ENCODE assay signal across 19 cellular contexts in the genomic region with DNA sequence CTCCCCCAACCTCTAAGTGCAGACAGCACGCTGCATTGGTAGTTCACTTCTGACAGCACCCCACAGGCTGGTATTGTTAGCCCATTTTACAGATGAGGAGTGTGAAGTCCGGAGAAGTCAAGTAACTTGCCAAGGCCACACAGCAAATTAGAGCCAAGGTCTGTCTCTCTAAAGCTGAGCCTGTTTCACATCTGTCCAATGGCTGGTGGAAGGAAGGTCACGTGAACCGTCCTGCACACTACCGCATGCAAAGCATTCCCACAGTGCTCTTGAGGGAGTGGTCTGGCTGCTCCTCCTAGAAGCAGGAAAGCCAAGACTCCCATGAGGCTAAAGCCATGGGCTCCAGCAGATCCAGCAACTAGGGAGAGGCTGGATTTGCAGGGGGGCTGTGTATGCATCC. TPM values are rescaled to one million over a fixed set of nuclear protein-coding genes. Genes with fewer than 3 reads are reported as not detected.
DNase-seq lines count a peak whose midpoint lies in the region; ATAC-seq, FAIRE-seq and TF ChIP-seq lines count a peak whose summit lies in the region.
"Had no signal": no experiment of that assay in that cellular context is flagged by ENCODE, and none has a peak within 500 bp of the region (broad histone marks: within the 10 kb centered on the region; RNA-seq: fewer than 3 reads in every experiment).

No MANE protein-coding gene starts in this region.

- no peak overlapping the region for H3K4me3 Mint-ChIP-seq in osteocyte (ENCODE audit: unreplicated experiment)
- H3K4me3 Mint-ChIP-seq in effector memory CD8-positive, alpha-beta T cell, result no peak overlapping the region
- H3K4me3 Mint-ChIP-seq: CD14-positive monocyte had no signal

- CTCF ChIA-PET in K562 (lab: Yijun Ruan, JAX; ENCODE audit: low intra/inter-chr PET ratio), result no interaction called here

- 5% methylated on average over 5 of the region's 5 CpGs for WGBS in K562 (ENCODE audit: insufficient coverage, low coverage, missing lambda C conversion rate)
- 80 to 85% methylated on average over 3 to 5 of the region's 5 CpGs for WGBS in upper lobe of left lung, 2 donors

- no TSS peak for BruUV-seq in K562 (replicated peaks; lab: Mats Ljungman, UMichigan)

- TF ChIP-seq CTCF in left ventricle myocardium inferior (IDR thresholded peaks at IDR 0.05; ENCODE audit: borderline replicate concordance) (no peak), K562 (IDR thresholded peaks at IDR 0.05 in 2 of 3, conservative IDR thresholded peaks at IDR 0.05 in 1 of 3; ENCODE audit: insufficient read depth in 2 of 3, low read depth in 1 of 3, low read length in 3 of 3) (no peak), osteocyte (IDR thresholded peaks at IDR 0.05) (no peak), upper lobe of left lung (IDR thresholded peaks at IDR 0.05) (no peak), BE2C (IDR thresholded peaks at IDR 0.05; ENCODE audit: low read depth, low read length) (no peak)

- peaks cover 7% of the 10 kb centered on the region for H3K9me3 Mint-ChIP-seq in osteocyte (ENCODE audit: unreplicated experiment)
- no peaks in the 10 kb centered on the region for H3K9me3 Mint-ChIP-seq in effector memory CD8-positive, alpha-beta T cell

- TF ChIP-seq RAD21 in K562 (CRISPR knock-in tag; conservative IDR thresholded peaks at IDR 0.05 in 1 of 2, IDR thresholded peaks at IDR 0.05 in 1 of 2), result no peak

- peaks cover 13% of the 10 kb centered on the region for H3K36me3 Mint-ChIP-seq in osteocyte (ENCODE audit: unreplicated experiment)
- H3K36me3 Mint-ChIP-seq in effector memory CD8-positive, alpha-beta T cell (ENCODE audit: insufficient read depth), result no peaks in the 10 kb centered on the region

- H3K4me1 ChIP-seq in left ventricle myocardium inferior, result peaks cover 92% of the 10 kb centered on the region
- no peaks in the 10 kb centered on the region for H3K4me1 ChIP-seq in K562 (replicated peaks in 1 of 2; ENCODE audit: control insufficient read depth in 2 of 2, insufficient read depth in 2 of 2, low read length in 2 of 2)
- H3K4me1 ChIP-seq in upper lobe of left lung, result peaks cover 27 to 52% (median 44%) of the 10 kb centered on the region in 4 donors
- peaks cover 15% of the 10 kb centered on the region for H3K4me1 ChIP-seq in BE2C

- FAIRE-seq in K562 (lab: Jason Lieb, UNC), result no peak
- FAIRE-seq: H54 had no signal

- in situ Hi-C loops in K562 (cut with MboI), result no loop called here

- no peak for DNase-seq in left ventricle myocardium inferior
- DNase-seq in cardiac septum (ENCODE audit: low spot score), result no peak
- no peak for DNase-seq in K562 (ENCODE audit: extremely low read depth in 1 of 4, low spot score in 3 of 4)
- no peak for DNase-seq in osteocyte (ENCODE audit: extremely low spot score, unreplicated experiment)
- DNase-seq in upper lobe of left lung, result no peak
- no peak for DNase-seq in BE2C
- no peak for DNase-seq in effector memory CD8-positive, alpha-beta T cell
- DNase-seq: ACHN, GDM1, MV-4-11, NCI-H1694, NCI-H2081, NCI-H524 treated with DMSO at 0.1 percent for 48 hours, PC-3, Right ventricle myocardium superior had no signal

- peak overlapping the region; percentile 77 for H3K27ac ChIP-seq in left ventricle myocardium inferior (replicated peaks)
- H3K27ac ChIP-seq in K562 (ENCODE audit: extremely low read depth, low read depth, low read length), result no peak overlapping the region
- peak overlapping the region in 3 of 4 donors; percentile 21 to 64 (median 60) for H3K27ac ChIP-seq in upper lobe of left lung
- H3K27ac ChIP-seq: 22Rv1 had no signal

- no peak for ATAC-seq in K562
- ATAC-seq in upper lobe of left lung (ENCODE audit: low FRiP score in 2 of 2), result no peak
- no peak for ATAC-seq in effector memory CD8-positive, alpha-beta T cell (replicated peaks)
- ATAC-seq in HG03139 (IDR thresholded peaks at IDR 0.05; ENCODE audit: unreplicated experiment), result no peak
- ATAC-seq: PC-3 had no signal

- no peaks in the 10 kb centered on the region for H3K9me1 ChIP-seq in K562 (ENCODE audit: control insufficient read depth, insufficient read depth, low read length)

- H3K4me1 Mint-ChIP-seq in osteocyte (ENCODE audit: unreplicated experiment), result peaks cover 84% of the 10 kb centered on the region
- H3K4me1 Mint-ChIP-seq in effector memory CD8-positive, alpha-beta T cell (ENCODE audit: low read depth in 2 of 2), result peaks cover 5 to 7% of the 10 kb centered on the region in 2 donors

- H3K4me2 ChIP-seq in K562 (ENCODE audit: insufficient read depth, low read length), result no peak overlapping the region

- H3K27me3 ChIP-seq in left ventricle myocardium inferior (ENCODE audit: low read depth) (no peaks in the 10 kb centered on the region), K562 (ENCODE audit: control insufficient read depth in 2 of 2, insufficient read depth in 2 of 2, low read length in 2 of 2) (peaks cover 0 to 32% of the 10 kb centered on the region in 2 experiments; a peak in 2 of 5 replicates), upper lobe of left lung (no peaks in the 10 kb centered on the region), BE2C (no peaks in the 10 kb centered on the region)

- no peaks in the 10 kb centered on the region for H3K79me2 ChIP-seq in K562 (ENCODE audit: control insufficient read depth, insufficient read depth, low read length)

- intact Hi-C loops in left ventricle myocardium inferior (cut with micrococcal nuclease), result no loop called here
- intact Hi-C loops in cardiac septum (cut with DNase I), result no loop called here
- intact Hi-C loops in K562 (cut with micrococcal nuclease), result no loop called here

- POLR2A ChIA-PET in K562 (lab: Yijun Ruan, JAX), result no interaction called here

- H2AFZ ChIP-seq in K562 (ENCODE audit: low read depth, low read length), result no peak overlapping the region

- no peaks in the 10 kb centered on the region for H3K27me3 Mint-ChIP-seq in osteocyte (ENCODE audit: unreplicated experiment)
- H3K27me3 Mint-ChIP-seq in effector memory CD8-positive, alpha-beta T cell, result peaks cover 7 to 21% of the 10 kb centered on the region in 2 donors

- H3K4me3 ChIP-seq in left ventricle myocardium inferior (no peak overlapping the region), K562 (no peak overlapping the region), upper lobe of left lung (no peak overlapping the region), BE2C (ENCODE audit: low read depth, low read length) (no peak overlapping the region)

- TF ChIP-seq POLR2A in K562 (conservative IDR thresholded peaks at IDR 0.05) (no peak), upper lobe of left lung (IDR thresholded peaks at IDR 0.05) (no peak)

- H3K27ac Mint-ChIP-seq in osteocyte (ENCODE audit: unreplicated experiment), result peak overlapping the region; percentile 95
- H3K27ac Mint-ChIP-seq in effector memory CD8-positive, alpha-beta T cell, result no peak overlapping the region

- H3K9me3 ChIP-seq in left ventricle myocardium inferior (replicated peaks) (peaks cover 21% of the 10 kb centered on the region), K562 (replicated peaks; ENCODE audit: control insufficient read depth, insufficient read depth, low read depth, low read length) (no peaks in the 10 kb centered on the region), upper lobe of left lung (no peaks in the 10 kb centered on the region), BE2C (peaks cover 4% of the 10 kb centered on the region; the same call in 1 of the 2 replicates)

- no peak overlapping the region for H3K9ac ChIP-seq in K562 (ENCODE audit: insufficient read depth in 1 of 2, low read depth in 2 of 2, low read length in 2 of 2)

- no peaks in the 10 kb centered on the region for H4K20me1 ChIP-seq in K562 (replicated peaks; ENCODE audit: control insufficient read depth, insufficient read depth, low read length)

- TF ChIP-seq EP300 in K562 (IDR thresholded peaks at IDR 0.05; ENCODE audit: low read length) (no peak), upper lobe of left lung (IDR thresholded peaks at IDR 0.05) (no peak)

- H3K36me3 ChIP-seq in left ventricle myocardium inferior (peaks cover 8% of the 10 kb centered on the region), K562 (ENCODE audit: control insufficient read depth, insufficient read depth, low read length) (no peaks in the 10 kb centered on the region), upper lobe of left lung (no peaks in the 10 kb centered on the region), BE2C (no peaks in the 10 kb centered on the region)

TF ChIP-seq in K562, 482 proteins besides CTCF, POLR2A, EP300 and RAD21 (continues in another document):
- TF ChIP-seq, protein P1, sequence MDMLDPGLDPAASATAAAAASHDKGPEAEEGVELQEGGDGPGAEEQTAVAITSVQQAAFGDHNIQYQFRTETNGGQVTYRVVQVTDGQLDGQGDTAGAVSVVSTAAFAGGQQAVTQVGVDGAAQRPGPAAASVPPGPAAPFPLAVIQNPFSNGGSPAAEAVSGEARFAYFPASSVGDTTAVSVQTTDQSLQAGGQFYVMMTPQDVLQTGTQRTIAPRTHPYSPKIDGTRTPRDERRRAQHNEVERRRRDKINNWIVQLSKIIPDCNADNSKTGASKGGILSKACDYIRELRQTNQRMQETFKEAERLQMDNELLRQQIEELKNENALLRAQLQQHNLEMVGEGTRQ (CRISPR knock-in tag; IDR thresholded peaks at IDR 0.05), result peak; percentile 35

RNA-seq across cellular contexts. Expression of a gene that starts 50.0 kb away (rescaled TPM):
- total RNA-seq in left ventricle myocardium inferior (67.0 TPM), cardiac septum (45.7 TPM), K562 (2014; rRNA removed) (0.32 TPM in 1 of 2 replicates, not detected in the other), K562 (2014; rRNA removed; fragmentation: Illumina TruSeq; extraction: Trizol) (not detected in 2 replicates), K562 (2015; rRNA removed; fragmentation: Illumina TruSeq; extraction: Trizol) (not detected in 2 replicates), K562 (2021) (0.18 and 0.60 TPM in 2 replicates), osteocyte (102 and 112 TPM in 2 replicates), upper lobe of left lung (100 to 1,000 TPM; 128 to 253 (median 190) TPM)
- not detected in 2 replicates for total RNA-seq in K562 (2011; cell fraction: chromatin; rRNA removed; ENCODE audit: low replicate concordance)
- 0.13 TPM in 1 of 2 replicates, not detected in the other for total RNA-seq in K562 (2011; cell fraction: nucleolus; rRNA removed)
- total RNA-seq in K562 (2011; cell fraction: nucleoplasm; rRNA removed), result 0.61 TPM in 1 of 2 replicates, not detected in the other
- polyA plus RNA-seq in K562 (2011; rRNA removed) (not detected in 2 replicates), K562 (2014; fragmentation: Illumina TruSeq; extraction: Trizol) (not detected in 2 replicates), K562 (2014; fragmentation: Nextera tagmentation; extraction: Ambion mirVana) (not detected), K562 (2014; rRNA removed) (0.12 TPM in 1 of 2 replicates, not detected in the other)
- polyA plus RNA-seq in K562 (2011; cell fraction: cytosol; rRNA removed), result not detected in 2 replicates
- not detected in 2 replicates for polyA plus RNA-seq in K562 (2011; cell fraction: nucleus; rRNA removed)
- 0.09 TPM in 1 of 2 replicates, not detected in the other for polyA plus RNA-seq in K562 (2012)
- polyA minus RNA-seq in K562 (2011; rRNA and poly(A)+ RNA removed), result not detected in 2 replicates
- polyA minus RNA-seq in K562 (2011; cell fraction: cytosol; rRNA and poly(A)+ RNA removed), result not detected in 2 replicates
- 0.13 and 0.33 TPM in 2 replicates for polyA minus RNA-seq in K562 (2011; cell fraction: nucleus; rRNA and poly(A)+ RNA removed)
- polyA plus RNA-seq in BE2C (2012; ENCODE audit: insufficient read depth, insufficient read length, low read depth), result 2.9 TPM

Comparison
In these comparisons a context has a peak if more than half of its experiments do, and no peak if none do; other contexts are left out.
1. RNA of a gene that starts 50.0 kb away (total RNA-seq): 128 to 253 TPM in upper lobe of left lung, 102 to 112 TPM in osteocyte, 67.0 TPM in left ventricle myocardium inferior (single experiment) and 45.7 TPM in cardiac septum (single experiment); 0.13 to 0.61 TPM in K562; every median in the first group is over 10 times any median in the second.